8 cellular contexts compared by ENCODE assay signal in the genomic region with DNA sequence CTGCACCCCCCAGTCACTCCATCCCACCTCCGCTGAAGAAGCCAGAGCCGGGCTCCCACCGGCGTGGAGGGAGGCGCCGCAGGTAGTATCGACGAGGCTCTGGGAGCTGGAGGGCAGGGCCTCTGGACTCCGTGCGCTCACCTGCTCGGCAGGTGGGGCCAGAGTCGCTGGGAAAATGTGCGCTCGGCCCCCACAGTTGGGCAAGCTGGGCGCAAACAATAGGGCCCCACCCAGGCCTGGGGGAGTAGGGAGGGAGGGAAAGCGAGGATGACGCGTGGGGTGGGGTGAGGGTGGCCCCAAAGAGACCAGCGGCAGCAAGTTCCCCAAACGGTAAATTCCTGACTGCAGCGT. TPM values are rescaled to one million over a fixed set of nuclear protein-coding genes. Genes with fewer than 3 reads are reported as not detected.
DNase-seq lines count a peak whose midpoint lies in the region; ATAC-seq and TF ChIP-seq lines count a peak whose summit lies in the region.

No MANE protein-coding gene starts in this region.

- H3K9me3 ChIP-seq in PC-3 (ENCODE audit: low read length) = no peaks in the 10 kb centered on the region

- CTCF ChIA-PET in PC-3 (lab: Charles Lee) = interaction anchor here (1.4 to 1.8 kb wide), 2 partner anchors 12 to 15 kb away, joined by 9 to 15 read pairs; no protein-coding TSS in a partner anchor

- ATAC-seq in GM18502 (IDR thresholded peaks at IDR 0.05; ENCODE audit: poor library complexity, unreplicated experiment) (peak; percentile 8), PC-3 (peak; percentile 19), esophagus mucosa (peak; percentile 59), omental fat pad (ENCODE audit: low FRiP score) (peak; percentile 6), GM21360 (IDR thresholded peaks at IDR 0.05; ENCODE audit: unreplicated experiment) (no peak), HG03175 (IDR thresholded peaks at IDR 0.05; ENCODE audit: unreplicated experiment) (no peak)

- intact Hi-C loops in PC-3 (cut with micrococcal nuclease) = loop anchor here (1.0 kb wide), 1 partner anchor 14 kb away; no protein-coding TSS in a partner anchor

- peaks cover 39% of the 10 kb centered on the region for H4K20me1 ChIP-seq in PC-3 (ENCODE audit: low read length)

- no peaks in the 10 kb centered on the region for H3K27me3 ChIP-seq in PC-3 (ENCODE audit: low read length)

- no peaks in the 10 kb centered on the region; the same call in 1 of the 2 replicates for H3K36me3 ChIP-seq in PC-3 (ENCODE audit: low read depth, low read length)

- H3F3A ChIP-seq in PC-3 (ENCODE audit: low read length, unreplicated experiment) = no peaks in the 10 kb centered on the region

- peaks cover 52% of the 10 kb centered on the region for H3K79me2 ChIP-seq in PC-3 (ENCODE audit: low read length)

- DNase-seq in PC-3 (peak; percentile 77), omental fat pad (ENCODE audit: low spot score) (no peak), EL (no peak)
- DNase-seq in central memory CD4-positive, alpha-beta T cell = no peak

- H3K4me2 ChIP-seq in PC-3 (ENCODE audit: low read length) = peak overlapping the region; percentile 94

- peak overlapping the region; percentile 90 for H3K9ac ChIP-seq in PC-3 (ENCODE audit: low read length)

- H3K4me3 ChIP-seq in PC-3 (ENCODE audit: low read length) = peak overlapping the region; percentile 88

- BruUV-seq in PC-3 (replicated peaks; lab: Mats Ljungman, UMichigan) = no TSS peak

- TF ChIP-seq CTCF in PC-3 (conservative IDR thresholded peaks at IDR 0.05; ENCODE audit: low read depth, low read length) = no peak
- TF ChIP-seq CTCF in omental fat pad (IDR thresholded peaks at IDR 0.05) = no peak

- H3K9me2 ChIP-seq in PC-3 (replicated peaks; ENCODE audit: low read length) = no peaks in the 10 kb centered on the region

- no peak overlapping the region for H2AFZ ChIP-seq in PC-3 (ENCODE audit: low read length)

- peaks cover 22% of the 10 kb centered on the region for H3K4me1 ChIP-seq in PC-3 (ENCODE audit: insufficient read depth, low read length)

- peak overlapping the region; percentile 88 for H3K27ac ChIP-seq in PC-3 (ENCODE audit: low read length)

- POLR2A ChIA-PET in PC-3 (lab: Charles Lee; ENCODE audit: unreplicated experiment) = interaction anchor here (0.6 to 2.0 kb wide), 4 partner anchors 8 to 207 kb away, joined by 3 to 26 read pairs (median 4); no protein-coding TSS in a partner anchor

RNA-seq across cellular contexts. Expression of gene JUP, which starts 0.7 kb away (rescaled TPM):
- total RNA-seq in PC-3 (2014; rRNA removed) = 132 and 168 TPM in 2 replicates
- 1,050 TPM for total RNA-seq in esophagus mucosa
- 10 to 100 TPM; 34.8 to 84.5 (median 39.0) TPM for total RNA-seq in omental fat pad

RNA-seq across cellular contexts. Expression of gene P3H4, which starts 25.9 kb away (rescaled TPM):
- total RNA-seq in PC-3 (2014; rRNA removed) (29.6 and 35.1 TPM in 2 replicates), esophagus mucosa (1.9 TPM), omental fat pad (10 to 100 TPM in 2 of 4 donors, 1 to 10 TPM in 2; 6.6 to 15.6 (median 10.0) TPM)

RNA-seq across cellular contexts. Expression of gene FKBP10, which starts 27.0 kb away (rescaled TPM):
- total RNA-seq in PC-3 (2014; rRNA removed) (63.4 and 69.8 TPM in 2 replicates), esophagus mucosa (3.1 TPM), omental fat pad (10 to 100 TPM; 30.5 to 53.1 (median 42.3) TPM)

RNA-seq across cellular contexts. Expression of gene NT5C3B, which starts 50.2 kb away (rescaled TPM):
- total RNA-seq in PC-3 (2014; rRNA removed) (78.8 and 79.2 TPM in 2 replicates), esophagus mucosa (22.8 TPM), omental fat pad (10 to 100 TPM; 35.5 to 65.9 (median 42.5) TPM)

RNA-seq across cellular contexts. Expression of gene HAP1, which starts 51.4 kb away (rescaled TPM):
- total RNA-seq in PC-3 (2014; rRNA removed) (1.2 and 1.4 TPM in 2 replicates), esophagus mucosa (1.4 TPM), omental fat pad (1 to 10 TPM in 1 of 4 donors, under 1 TPM in 1, not detected in 2; 0.47 to 1.1 TPM)

Comparison
In these comparisons a context has a peak if more than half of its experiments do, and no peak if none do; other contexts are left out.
1. ATAC-seq: peak in GM18502 (single experiment), PC-3 (single experiment), esophagus mucosa (single experiment) and omental fat pad (single experiment); none in GM21360 (single experiment) and HG03175 (single experiment).